In genomic region chr10:13993169-13993568, GRCh38 we compare ENCODE assay signal across 15 cellular contexts.
DNase-seq lines count a peak whose midpoint lies in the region; ATAC-seq and TF ChIP-seq lines count a peak whose summit lies in the region.
"Had no signal": no experiment of that assay in that cellular context is flagged by ENCODE, and none has a peak within 500 bp of the region (broad histone marks: within the 10 kb centered on the region; RNA-seq: fewer than 3 reads in every experiment).

No MANE protein-coding gene starts in this region.

- H3K4me3 ChIP-seq in GM23248 (no peak overlapping the region), fibroblast of villous mesenchyme (ENCODE audit: low read depth, low read length) (no peak overlapping the region), gastrocnemius medialis (no peak overlapping the region), HAP-1 (no peak overlapping the region)
- H3K4me3 ChIP-seq: K562, smooth muscle cell had no signal

- 0 out of 2 replicates have a peak, but pooled peaks cover 15% of the 10 kb centered on the region for H3K79me2 ChIP-seq in GM23248 (ENCODE audit: insufficient read depth)

- H3K4me3 Mint-ChIP-seq in activated B cell treated with CpG ODN at 0.5 μM for 24 hours: peak overlapping the region; percentile 16
- H3K4me3 Mint-ChIP-seq in T-helper 2 cell treated with Interferon-gamma antibody and Interleukin-4, amounts not matched to agents 5 μg/mL and 100 μg/mL, for 36 hours: no peak overlapping the region
- H3K4me3 Mint-ChIP-seq: activated CD4-positive, alpha-beta T cell treated with anti-CD3 and anti-CD28 coated beads for 36 hours; natural killer cell treated with Interleukin-12 subunit alpha and Interleukin-12 subunit beta and Interleukin-15 and Interleukin-18, amount 100 ng/mL, for 72 hours had no signal

- POLR2A ChIA-PET in activated B cell treated with CpG ODN at 0.5 μM for 24 hours (lab: Charles Lee): interaction anchor here (1.6 kb wide), 1 partner anchor 17 kb away, joined by 3 read pairs; no protein-coding TSS in a partner anchor

- no peak overlapping the region for H2AFZ ChIP-seq in GM23248

- in situ Hi-C loops in GM23248 (cut with MboI) (no loop called here), gastrocnemius medialis (cut with MboI; ENCODE audit: low sequenced_read_pairs in 4 of 4) (no loop called here), HAP-1 (cut with MboI; ENCODE audit: low sequenced_read_pairs) (no loop called here)

- ATAC-seq in activated B cell treated with CpG ODN at 0.5 μM for 24 hours (ENCODE audit: low read depth): peak; percentile 13
- no peak for ATAC-seq in gastrocnemius medialis
- ATAC-seq in HG02623 (IDR thresholded peaks at IDR 0.05; ENCODE audit: unreplicated experiment): no peak
- ATAC-seq: activated CD4-positive, alpha-beta T cell treated with anti-CD3 and anti-CD28 coated beads for 36 hours; esophagus mucosa; K562; natural killer cell treated with Interleukin-12 subunit alpha and Interleukin-12 subunit beta and Interleukin-15 and Interleukin-18, amount 100 ng/mL, for 72 hours had no signal

- no peaks in the 10 kb centered on the region for H3K36me3 Mint-ChIP-seq in activated B cell treated with CpG ODN at 0.5 μM for 24 hours (ENCODE audit: low read depth)
- no peaks in the 10 kb centered on the region for H3K36me3 Mint-ChIP-seq in T-helper 2 cell treated with Interferon-gamma antibody and Interleukin-4, amounts not matched to agents 5 μg/mL and 100 μg/mL, for 36 hours (ENCODE audit: low read depth)
- H3K36me3 Mint-ChIP-seq: natural killer cell treated with Interleukin-12 subunit alpha and Interleukin-12 subunit beta and Interleukin-15 and Interleukin-18, amount 100 ng/mL, for 72 hours had no signal

- H4K20me1 ChIP-seq in GM23248 (ENCODE audit: insufficient read depth): no peaks in the 10 kb centered on the region

- H3K4me1 Mint-ChIP-seq in activated B cell treated with CpG ODN at 0.5 μM for 24 hours: peaks cover 47% of the 10 kb centered on the region
- no peaks in the 10 kb centered on the region for H3K4me1 Mint-ChIP-seq in T-helper 2 cell treated with Interferon-gamma antibody and Interleukin-4, amounts not matched to agents 5 μg/mL and 100 μg/mL, for 36 hours (ENCODE audit: low read depth)

- H3K9me3 ChIP-seq in GM23248 (ENCODE audit: low read depth) (no peaks in the 10 kb centered on the region), gastrocnemius medialis (no peaks in the 10 kb centered on the region), HAP-1 (no peaks in the 10 kb centered on the region)

- DNase-seq in GM23248: peak; percentile 71
- no peak for DNase-seq in activated B cell treated with CpG ODN at 0.5 μM for 24 hours
- peak; percentile 93 for DNase-seq in fibroblast of villous mesenchyme (ENCODE audit: low read depth)
- peak; percentile 20 to 42 for DNase-seq in gastrocnemius medialis
- DNase-seq in T-helper 2 cell treated with Interferon-gamma antibody and Interleukin-4, amounts not matched to agents 5 μg/mL and 100 μg/mL, for 36 hours (ENCODE audit: low spot score): no peak
- no peak for DNase-seq in HAP-1 (ENCODE audit: low spot score in 2 of 2)
- DNase-seq: activated CD4-positive, alpha-beta T cell treated with anti-CD3 and anti-CD28 coated beads for 36 hours; central memory CD4-positive, alpha-beta T cell; NCI-H2029; NK-92 treated with Interleukin-12 subunit alpha and Interleukin-12 subunit beta, amount 100 ng/mL, for 24 hours had no signal

- TF ChIP-seq CTCF in activated B cell treated with CpG ODN at 0.5 μM for 24 hours (IDR thresholded peaks at IDR 0.05) (no peak), fibroblast of villous mesenchyme (IDR thresholded peaks at IDR 0.05; ENCODE audit: insufficient read depth, low read depth, low read length) (no peak), gastrocnemius medialis (IDR thresholded peaks at IDR 0.05 in 4 of 5, conservative IDR thresholded peaks at IDR 0.05 in 1 of 5) (no peak)

- no peak overlapping the region for H3K9ac ChIP-seq in GM23248

- H3K9me3 Mint-ChIP-seq in activated B cell treated with CpG ODN at 0.5 μM for 24 hours: no peaks in the 10 kb centered on the region
- H3K9me3 Mint-ChIP-seq in T-helper 2 cell treated with Interferon-gamma antibody and Interleukin-4, amounts not matched to agents 5 μg/mL and 100 μg/mL, for 36 hours: no peaks in the 10 kb centered on the region
- H3K9me3 Mint-ChIP-seq: natural killer cell treated with Interleukin-12 subunit alpha and Interleukin-12 subunit beta and Interleukin-15 and Interleukin-18, amount 100 ng/mL, for 72 hours had no signal

- CTCF ChIA-PET in activated B cell treated with CpG ODN at 0.5 μM for 24 hours (lab: Charles Lee): no interaction called here

- WGBS in GM23248 (ENCODE audit: low coverage in 1 of 2, low lambda C conversion rate in 2 of 2, missing lambda C conversion rate in 2 of 2), 2 experiments: 0 to 8% methylated on average over 2 of the region's 2 CpGs

- H3K4me1 ChIP-seq in GM23248 (ENCODE audit: insufficient read depth): peaks cover 35% of the 10 kb centered on the region
- peaks cover 8 to 41% of the 10 kb centered on the region in 2 donors for H3K4me1 ChIP-seq in gastrocnemius medialis
- no peaks in the 10 kb centered on the region for H3K4me1 ChIP-seq in HAP-1

- no peaks in the 10 kb centered on the region for H3K9me2 ChIP-seq in GM23248 (ENCODE audit: insufficient read depth)

- peaks cover 16% of the 10 kb centered on the region for H3F3A ChIP-seq in GM23248 (ENCODE audit: insufficient read depth)

- intact Hi-C loops in activated B cell treated with CpG ODN at 0.5 μM for 24 hours (cut with micrococcal nuclease): loop anchor here (1.0 to 10.0 kb wide), 2 partner anchors 192 to 206 kb away; no protein-coding TSS in a partner anchor
- intact Hi-C loops in gastrocnemius medialis (cut with DNase I; ENCODE audit: low total_unique reads): no loop called here

- no peaks in the 10 kb centered on the region for H3K27me3 Mint-ChIP-seq in activated B cell treated with CpG ODN at 0.5 μM for 24 hours
- no peaks in the 10 kb centered on the region for H3K27me3 Mint-ChIP-seq in T-helper 2 cell treated with Interferon-gamma antibody and Interleukin-4, amounts not matched to agents 5 μg/mL and 100 μg/mL, for 36 hours (ENCODE audit: low read depth)
- H3K27me3 Mint-ChIP-seq: activated CD4-positive, alpha-beta T cell treated with anti-CD3 and anti-CD28 coated beads for 36 hours had no signal

- H3K36me3 ChIP-seq in GM23248 (ENCODE audit: low read depth) (no peaks in the 10 kb centered on the region), gastrocnemius medialis (no peaks in the 10 kb centered on the region), HAP-1 (replicated peaks) (no peaks in the 10 kb centered on the region)

- H3K27me3 ChIP-seq in GM23248 (replicated peaks; ENCODE audit: insufficient read depth) (no peaks in the 10 kb centered on the region), gastrocnemius medialis (no peaks in the 10 kb centered on the region), HAP-1 (ENCODE audit: low read depth) (no peaks in the 10 kb centered on the region)

- H3K27ac ChIP-seq in GM23248 (no peak overlapping the region), gastrocnemius medialis (peak overlapping the region in 3 of 4 donors; percentile 24 to 40 (median 36))

- peak overlapping the region; percentile 42 for H3K27ac Mint-ChIP-seq in activated B cell treated with CpG ODN at 0.5 μM for 24 hours
- H3K27ac Mint-ChIP-seq in T-helper 2 cell treated with Interferon-gamma antibody and Interleukin-4, amounts not matched to agents 5 μg/mL and 100 μg/mL, for 36 hours: no peak overlapping the region
- H3K27ac Mint-ChIP-seq: activated CD4-positive, alpha-beta T cell treated with anti-CD3 and anti-CD28 coated beads for 36 hours; natural killer cell treated with Interleukin-12 subunit alpha and Interleukin-12 subunit beta and Interleukin-15 and Interleukin-18, amount 100 ng/mL, for 72 hours had no signal

- H3K4me2 ChIP-seq in GM23248 (ENCODE audit: unreplicated experiment): no peak overlapping the region
- H3K4me2 ChIP-seq: smooth muscle cell had no signal

- no peak for TF ChIP-seq POLR2A in gastrocnemius medialis (IDR thresholded peaks at IDR 0.05)

Comparison
In these comparisons a context has a peak if more than half of its experiments do, and no peak if none do; other contexts are left out.
1. DNase-seq: peak in GM23248 (single experiment), fibroblast of villous mesenchyme (single experiment) and gastrocnemius medialis (2 of 2); none in activated B cell treated with CpG ODN at 0.5 μM for 24 hours (single experiment), T-helper 2 cell treated with Interferon-gamma antibody and Interleukin-4, amounts not matched to agents 5 μg/mL and 100 μg/mL, for 36 hours (single experiment) and HAP-1 (0 of 2).